ENCODE assay signal across 8 cellular contexts in the genomic region with DNA sequence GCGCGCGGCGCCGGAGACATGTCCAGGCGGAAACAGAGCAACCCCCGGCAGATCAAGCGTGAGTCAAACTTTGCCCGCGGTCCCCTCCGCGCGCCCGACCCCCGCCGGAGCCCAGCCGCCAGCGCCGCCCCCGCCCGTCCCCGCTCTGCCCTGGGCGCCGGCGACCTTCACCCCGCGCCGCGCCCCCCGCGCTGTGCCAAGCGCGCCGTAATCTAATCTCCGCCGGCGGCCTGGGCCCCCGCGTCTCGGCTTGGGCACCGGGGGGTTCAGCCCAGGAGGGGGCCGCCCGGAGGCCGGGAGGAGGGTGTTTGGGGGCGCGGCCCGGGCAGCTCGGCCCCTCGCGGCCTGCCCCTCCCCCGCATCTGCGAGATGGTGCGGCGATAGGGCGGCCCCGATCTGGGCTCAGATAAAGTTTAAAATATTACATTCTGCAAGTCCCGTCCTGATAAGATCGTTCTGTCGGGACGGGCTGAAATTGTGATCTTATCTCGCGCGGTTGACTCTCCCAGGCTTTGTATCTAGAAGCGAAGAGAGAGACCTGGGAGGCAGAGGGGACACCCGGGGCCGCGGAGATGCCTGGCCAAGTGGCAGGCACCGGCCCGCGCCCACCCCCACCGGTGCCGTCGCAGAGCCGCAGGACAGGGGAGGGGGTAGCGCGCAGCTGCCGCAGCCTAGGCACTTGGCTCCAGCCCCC. TPM values are rescaled to one million over a fixed set of nuclear protein-coding genes. Genes with fewer than 3 reads are reported as not detected.
DNase-seq lines count a peak whose midpoint lies in the region; ATAC-seq, FAIRE-seq and TF ChIP-seq lines count a peak whose summit lies in the region.

No MANE protein-coding gene starts in this region.

- FAIRE-seq in small intestine (lab: Jason Lieb, UNC) = no peak

- H3K9me3 ChIP-seq in HAP-1 (no peaks in the 10 kb centered on the region), small intestine (ENCODE audit: control insufficient read depth, low read depth) (no peaks in the 10 kb centered on the region)

- H3K4me3 ChIP-seq in HAP-1 (peak overlapping the region; percentile 42), small intestine (ENCODE audit: low read depth in 1 of 2, low read length in 2 of 2) (peak overlapping the region; percentile 59 to 88)

- peaks cover 9% of the 10 kb centered on the region for H3K27me3 ChIP-seq in HAP-1 (ENCODE audit: low read depth)
- no peaks in the 10 kb centered on the region for H3K27me3 ChIP-seq in small intestine (ENCODE audit: control insufficient read depth in 2 of 2, insufficient read depth in 2 of 2, low read length in 2 of 2)

- TF ChIP-seq CTCF in 22Rv1 (IDR thresholded peaks at IDR 0.05) (no peak), GM10248 (IDR thresholded peaks at IDR 0.05; ENCODE audit: control extremely low read depth, extremely low read depth, low read depth, missing control alignments) (no peak)

- POLR2A ChIA-PET in GM10248 (lab: Yijun Ruan, JAX) = no interaction called here

- intact Hi-C loops in left ventricle myocardium superior (cut with micrococcal nuclease) = loop anchor here (5.0 kb wide), 1 partner anchor 74 kb away; no protein-coding TSS in a partner anchor

- H3K4me1 ChIP-seq in HAP-1 = peaks cover 13% of the 10 kb centered on the region
- H3K4me1 ChIP-seq in small intestine (ENCODE audit: control insufficient read depth in 2 of 2, insufficient read depth in 1 of 2, low read depth in 1 of 2, low read length in 1 of 2) = no peaks in the 10 kb centered on the region

- H3K36me3 ChIP-seq in HAP-1 (replicated peaks) (no peaks in the 10 kb centered on the region), small intestine (ENCODE audit: control insufficient read depth in 2 of 2, insufficient read depth in 2 of 2, low read length in 2 of 2) (no peaks in the 10 kb centered on the region)

- DNase-seq in HAP-1 (ENCODE audit: low spot score in 2 of 2) (peak in 1 of 2 experiments; percentile 37), left ventricle myocardium superior (peak; percentile 51), small intestine (no peak), NCI-H1048 (lab: John Stamatoyannopoulos, UW) (no peak), NCI-H2081 treated with DMSO at 0.1 percent for 48 hours (lab: John Stamatoyannopoulos, UW) (no peak), GM10248 (ENCODE audit: extremely low spot score) (no peak)
- peak; percentile 52 for DNase-seq in activated T-cell treated with anti-CD3 and anti-CD28 coated beads, Interleukin-2, amount 50 U/mL, for 1 hour

- H3K27ac ChIP-seq in 22Rv1 = peak overlapping the region; percentile 96
- H3K27ac ChIP-seq in small intestine (ENCODE audit: low read depth in 1 of 2, low read length in 1 of 2) = peak overlapping the region; percentile 60 to 90

- CTCF ChIA-PET in GM10248 (lab: Yijun Ruan, JAX) = no interaction called here

- in situ Hi-C loops in HAP-1 (cut with MboI; ENCODE audit: low sequenced_read_pairs) = loop anchor here (10.0 kb wide), 1 partner anchor 111 kb away; no protein-coding TSS in a partner anchor

- ATAC-seq in left ventricle myocardium superior = no peak

- WGBS in small intestine, 3 donors = 1 to 2% (median 1%) methylated on average over 29 to 77 of the region's 77 CpGs

RNA-seq across cellular contexts. Expression of gene ZFPM1, which starts 0.7 kb away (rescaled TPM):
- total RNA-seq in left ventricle myocardium superior = 3.5 TPM
- polyA plus RNA-seq in small intestine = 10 to 100 TPM in 1 of 3 donors, 1 to 10 TPM in 2; 8.1 to 14.9 (median 9.2) TPM

Comparison
In these comparisons a context has a peak if more than half of its experiments do, and no peak if none do; other contexts are left out.
1. DNase-seq: peak in activated T-cell treated with anti-CD3 and anti-CD28 coated beads, Interleukin-2, amount 50 U/mL, for 1 hour (single experiment) and left ventricle myocardium superior (single experiment); none in small intestine (single experiment), NCI-H1048 (single experiment), NCI-H2081 treated with DMSO at 0.1 percent for 48 hours (single experiment) and GM10248 (single experiment).